ENCODE assay signal across 30 cellular contexts in genomic region chr11:70721006-70721405, GRCh38.
"Had no signal": no experiment of that assay in that cellular context is flagged by ENCODE, and none has a peak within 500 bp of the region (broad histone marks: within the 10 kb centered on the region; RNA-seq: fewer than 3 reads in every experiment).

No MANE protein-coding gene starts in this region.

- H3K4me3 ChIP-seq: K562, SJCRH30, SK-N-MC had no signal

- H3K9me3 ChIP-seq: SJCRH30 had no signal

- H3K27ac ChIP-seq: SJCRH30, SK-N-MC, WERI-Rb-1 had no signal

- H3K36me3 ChIP-seq: SJCRH30, WERI-Rb-1 had no signal

- DNase-seq: activated CD4-positive, alpha-beta memory T cell treated with anti-CD3 and anti-CD28 coated beads, Interleukin-2, amount 10 ng/mL, durations not matched to agents 7 days and 5 days; activated CD4-positive, alpha-beta T cell treated with anti-CD3 and anti-CD28 coated beads for 1 hour; activated CD4-positive, alpha-beta T cell treated with anti-CD3 and anti-CD28 coated beads for 48 hours; activated CD4-positive, CD25-positive, alpha-beta regulatory T cell; activated CD8-positive, alpha-beta memory T cell treated with anti-CD3 and anti-CD28 coated beads for 24 hours; activated CD8-positive, alpha-beta memory T cell treated with anti-CD3 and anti-CD28 coated beads, Interleukin-2, amount 10 ng/mL, durations not matched to agents 7 days and 5 days; activated CD8-positive, alpha-beta memory T cell treated with anti-CD3 and anti-CD28 coated beads, Interleukin-2, amount 50 U/mL, for 48 hours; activated effector memory CD4-positive, alpha-beta T cell treated with Interleukin-2 at 50 U/mL for 16 hours; activated naive CD4-positive, alpha-beta T cell treated with anti-CD3 and anti-CD28 coated beads, Interleukin-2, amount 10 ng/mL, durations not matched to agents 7 days and 5 days; activated naive CD8-positive, alpha-beta T cell treated with anti-CD3 and anti-CD28 coated beads, Interleukin-2, amount 50 U/mL, for 24 hours; activated T-cell treated with anti-CD3 and anti-CD28 coated beads, Interleukin-2, amount 50 U/mL, for 48 hours; anterior cingulate cortex; caudate nucleus; cerebellar nuclear complex; Karpas-422; NCI-H1048; NCI-H1105 treated with DMSO at 0.1 percent for 48 hours; NCI-H1436; NCI-H1694 treated with DMSO at 0.1 percent for 48 hours; NCI-H2081 treated with DMSO at 0.1 percent for 48 hours; NCI-H226; NCI-H510A; NCI-H526; NCI-H748 treated with DMSO at 0.1 percent for 48 hours; SHP77; SJCRH30; T1000; WERI-Rb-1 had no signal

- H3K27me3 ChIP-seq: SJCRH30 had no signal
